ENCODE assay signal across 8 cellular contexts in the genomic region with DNA sequence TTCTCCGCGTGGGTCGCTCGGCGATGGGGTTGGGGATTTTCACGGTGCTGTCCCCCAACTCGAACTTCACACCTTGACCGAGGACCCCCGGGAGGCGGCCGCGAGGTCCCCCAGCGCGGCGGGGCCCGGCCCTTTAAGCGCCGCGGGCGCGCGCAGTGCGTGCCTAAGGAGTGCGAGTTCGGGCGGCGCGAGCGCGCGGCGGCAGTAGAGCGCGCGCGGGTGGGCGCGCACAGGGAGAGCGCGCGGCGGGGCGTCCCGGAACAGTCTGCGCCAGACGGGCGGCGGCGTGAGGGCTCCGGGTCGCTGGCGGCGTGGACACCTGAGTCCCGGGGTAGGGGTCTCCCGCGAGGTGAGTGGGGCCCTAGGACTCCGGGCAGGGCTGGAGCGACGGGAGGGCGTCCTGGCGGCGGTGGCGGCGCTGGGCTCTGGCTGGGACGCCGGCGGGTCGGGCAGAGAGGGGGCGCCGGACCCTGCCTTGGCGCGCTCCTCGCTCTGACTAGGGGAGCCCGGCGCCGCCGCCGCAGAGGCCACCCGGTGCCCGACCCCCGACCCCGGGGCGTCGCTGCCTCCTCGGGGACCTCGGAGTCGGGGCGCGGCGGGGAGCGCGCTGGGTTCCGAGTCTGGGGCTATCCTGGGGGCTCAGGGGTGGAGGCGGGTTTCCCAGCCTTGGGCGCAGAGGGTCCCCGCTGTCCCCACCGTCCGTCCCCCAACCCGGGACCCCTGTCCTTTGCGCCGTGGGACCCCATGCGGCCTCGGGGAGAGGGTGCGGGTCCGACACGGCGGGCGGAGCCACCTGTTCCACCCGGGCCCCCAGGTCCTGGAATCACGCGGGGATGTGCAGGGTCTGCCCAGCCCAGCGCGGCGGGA. TPM values are rescaled to one million over a fixed set of nuclear protein-coding genes. Genes with fewer than 3 reads are reported as not detected.
DNase-seq lines count a peak whose midpoint lies in the region; ATAC-seq and TF ChIP-seq lines count a peak whose summit lies in the region.

TSS of gene PROSER2 (plus strand) at position 235 of the 867 bp plus-strand sequence. CDS start 28,722 bp downstream, outside the sequence.

- peaks cover 12% of the 10 kb centered on the region for H3K79me2 ChIP-seq in GM23338 (replicated peaks; ENCODE audit: insufficient read depth)

- TF ChIP-seq EP300 in sigmoid colon (IDR thresholded peaks at IDR 0.05) = no peak

- peaks cover 5 to 11% (median 7%) of the 10 kb centered on the region in 10 experiments; a peak in 11 of 20 replicates for H3K4me1 ChIP-seq in BLaER1 treated with 17β-estradiol and CSF1 and Interleukin-3, amounts not matched to agents 10 nM and 100 nM
- H3K4me1 ChIP-seq in GM23338 (ENCODE audit: insufficient read depth) = peaks cover 6% of the 10 kb centered on the region; the same call in 1 of the 2 replicates
- 0 out of 2 replicates have a peak, but pooled peaks cover 3% of the 10 kb centered on the region for H3K4me1 ChIP-seq in Panc1 (ENCODE audit: control insufficient read depth, insufficient read depth, low read length)
- H3K4me1 ChIP-seq in adipocyte (ENCODE audit: control insufficient read depth, insufficient read depth, low read length) = peaks cover 17% of the 10 kb centered on the region
- peaks cover 0 to 3% of the 10 kb centered on the region in 2 donors for H3K4me1 ChIP-seq in right atrium auricular region
- H3K4me1 ChIP-seq in sigmoid colon = peaks cover 0 to 14% (median 11%) of the 10 kb centered on the region in 4 donors

- TF ChIP-seq CTCF in GM23338 (conservative IDR thresholded peaks at IDR 0.05; ENCODE audit: low read depth in 2 of 2) (peak in 1 of 2 experiments; percentile 27; a peak in 1 of 4 replicates), Panc1 (IDR thresholded peaks at IDR 0.05) (0 out of 2 replicates have a peak, but pooled peaks have one; percentile 15), right atrium auricular region (IDR thresholded peaks at IDR 0.05) (peak; percentile 11 to 35), sigmoid colon (IDR thresholded peaks at IDR 0.05) (no peak)

- H3K9me3 ChIP-seq in BLaER1 treated with 17β-estradiol and CSF1 and Interleukin-3, amounts not matched to agents 10 nM and 100 nM (replicated peaks in 1 of 11) = no peaks in the 10 kb centered on the region
- H3K9me3 ChIP-seq in Panc1 (ENCODE audit: control insufficient read depth, insufficient read depth, low read depth, low read length) = no peaks in the 10 kb centered on the region
- H3K9me3 ChIP-seq in adipocyte (ENCODE audit: control insufficient read depth, low read length) = no peaks in the 10 kb centered on the region
- no peaks in the 10 kb centered on the region for H3K9me3 ChIP-seq in right atrium auricular region
- H3K9me3 ChIP-seq in sigmoid colon = no peaks in the 10 kb centered on the region

- H3K4me1 Mint-ChIP-seq in GM23338 = peaks cover 11% of the 10 kb centered on the region

- H3K36me3 Mint-ChIP-seq in GM23338 (ENCODE audit: low read depth) = no peaks in the 10 kb centered on the region; the same call in 2 of the 3 replicates

- ATAC-seq in GM23338 (peak; percentile 90), Panc1 (peak; percentile 90)

- H3K4me3 ChIP-seq in BLaER1 treated with 17β-estradiol and CSF1 and Interleukin-3, amounts not matched to agents 10 nM and 100 nM = peak within 1 kb of the TSS; percentile 79 to 94 (median 88)
- peak within 1 kb of the TSS; percentile 90 for H3K4me3 ChIP-seq in GM23338
- H3K4me3 ChIP-seq in Panc1 (ENCODE audit: low read depth in 2 of 2, low read length in 2 of 2) = peak within 1 kb of the TSS; percentile 30 to 56
- peak within 1 kb of the TSS; percentile 85 for H3K4me3 ChIP-seq in adipocyte (ENCODE audit: low read length)
- H3K4me3 ChIP-seq in right atrium auricular region = peak within 1 kb of the TSS; percentile 67 to 90
- H3K4me3 ChIP-seq in sigmoid colon = peak within 1 kb of the TSS; percentile 21 to 59 (median 54)

- peaks cover 6% of the 10 kb centered on the region; the same call in 1 of the 2 replicates for H3F3A ChIP-seq in GM23338 (replicated peaks; ENCODE audit: low read depth)

- CTCF ChIA-PET in Panc1 (lab: Charles Lee) = no interaction called here

- intact Hi-C loops in Panc1 (cut with micrococcal nuclease; ENCODE audit: unreplicated experiment) = no loop called here
- intact Hi-C loops in sigmoid colon (cut with DNase I) = no loop called here

- no peak within 1 kb of the TSS for H3K27ac Mint-ChIP-seq in GM23338

- peaks cover 25 to 46% (median 39%) of the 10 kb centered on the region in 11 experiments for H3K27me3 ChIP-seq in BLaER1 treated with 17β-estradiol and CSF1 and Interleukin-3, amounts not matched to agents 10 nM and 100 nM
- H3K27me3 ChIP-seq in GM23338 (ENCODE audit: insufficient read depth) = peaks cover 15% of the 10 kb centered on the region
- peaks cover 2% of the 10 kb centered on the region; the same call in 1 of the 2 replicates for H3K27me3 ChIP-seq in Panc1 (ENCODE audit: control insufficient read depth, insufficient read depth, low read length)
- H3K27me3 ChIP-seq in adipocyte (replicated peaks; ENCODE audit: control insufficient read depth, insufficient read depth, low read length) = no peaks in the 10 kb centered on the region
- no peaks in the 10 kb centered on the region for H3K27me3 ChIP-seq in right atrium auricular region
- H3K27me3 ChIP-seq in sigmoid colon = peaks cover 6 to 77% (median 28%) of the 10 kb centered on the region in 3 donors

- peak within 1 kb of the TSS; percentile 76 to 89 (median 85) for H3K9ac ChIP-seq in BLaER1 treated with 17β-estradiol and CSF1 and Interleukin-3, amounts not matched to agents 10 nM and 100 nM
- H3K9ac ChIP-seq in adipocyte (ENCODE audit: low read length) = peak within 1 kb of the TSS; percentile 82

- H2AFZ ChIP-seq in GM23338 = peak within 1 kb of the TSS; percentile 99

- H3K36me3 ChIP-seq in BLaER1 treated with 17β-estradiol and CSF1 and Interleukin-3, amounts not matched to agents 10 nM and 100 nM = no peaks in the 10 kb centered on the region
- H3K36me3 ChIP-seq in GM23338 (ENCODE audit: insufficient read depth) (no peaks in the 10 kb centered on the region), Panc1 (ENCODE audit: control insufficient read depth, insufficient read depth, low read length) (peaks cover 4% of the 10 kb centered on the region; the same call in 1 of the 2 replicates), adipocyte (ENCODE audit: control insufficient read depth, insufficient read depth, low read length, severe bottlenecking) (no peaks in the 10 kb centered on the region), right atrium auricular region (no peaks in the 10 kb centered on the region), sigmoid colon (no peaks in the 10 kb centered on the region)

- H3K9me3 Mint-ChIP-seq in GM23338 = no peaks in the 10 kb centered on the region

- H3K4me3 Mint-ChIP-seq in GM23338 = peak within 1 kb of the TSS; percentile 85

- peak within 1 kb of the TSS; percentile 43 to 83 (median 73) for H3K27ac ChIP-seq in BLaER1 treated with 17β-estradiol and CSF1 and Interleukin-3, amounts not matched to agents 10 nM and 100 nM
- H3K27ac ChIP-seq in GM23338 (ENCODE audit: low read depth) = no peak within 1 kb of the TSS
- H3K27ac ChIP-seq in Panc1 (ENCODE audit: low read length) = no peak within 1 kb of the TSS
- peak within 1 kb of the TSS; percentile 39 to 45 for H3K27ac ChIP-seq in right atrium auricular region
- H3K27ac ChIP-seq in sigmoid colon = peak within 1 kb of the TSS in 3 of 4 donors; percentile 22 to 60 (median 38)

- POLR2A ChIA-PET in Panc1 (lab: Charles Lee) = no interaction called here

- BruUV-seq in Panc1 (replicated peaks; lab: Mats Ljungman, UMichigan) = no TSS peak

- WGBS in sigmoid colon, 2 donors = 1% methylated on average over 114 of the region's 114 CpGs

- H3K27me3 Mint-ChIP-seq in GM23338 (ENCODE audit: insufficient read depth, low read depth, poor library complexity) = peaks cover 8% of the 10 kb centered on the region

- TF ChIP-seq POLR2A in sigmoid colon (IDR thresholded peaks at IDR 0.05) = no peak

- H3K4me2 ChIP-seq in BLaER1 treated with 17β-estradiol and CSF1 and Interleukin-3, amounts not matched to agents 10 nM and 100 nM = peak within 1 kb of the TSS; percentile 78 to 99 (median 92)
- H3K4me2 ChIP-seq in GM23338 = peak within 1 kb of the TSS; percentile 96

- no peaks in the 10 kb centered on the region for H3K9me2 ChIP-seq in GM23338 (ENCODE audit: insufficient read depth)

- in situ Hi-C loops in Panc1 (cut with HindIII; ENCODE audit: low pct_unique_long_range_greater_than_20kb, low sequenced_read_pairs) = no loop called here

- peaks cover 0 to 12% (median 0%) of the 10 kb centered on the region in 11 experiments; a peak in 3 of 22 replicates for H4K20me1 ChIP-seq in BLaER1 treated with 17β-estradiol and CSF1 and Interleukin-3, amounts not matched to agents 10 nM and 100 nM
- no peaks in the 10 kb centered on the region; the same call in 1 of the 2 replicates for H4K20me1 ChIP-seq in GM23338 (replicated peaks; ENCODE audit: insufficient read depth)

- DNase-seq in GM23338 (ENCODE audit: low spot score) (peak; percentile 67), Panc1 (ENCODE audit: low read depth, low spot score) (no peak), adipocyte (ENCODE audit: low read depth) (peak; percentile 83), right atrium auricular region (ENCODE audit: low spot score) (no peak), sigmoid colon (no peak), SHP77 treated with DMSO at 0.1 percent for 48 hours (lab: John Stamatoyannopoulos, UW) (no peak), pons (ENCODE audit: low spot score) (no peak)

TF ChIP-seq in GM23338, 12 proteins besides CTCF, POLR2A, EP300 and RAD21 (continues in another document):
- TF ChIP-seq EZH2 (IDR thresholded peaks at IDR 0.05; ENCODE audit: low read depth, unreplicated experiment) = no peak
- TF ChIP-seq ZNF114 (CRISPR knock-in tag; IDR thresholded peaks at IDR 0.05) = no peak
- TF ChIP-seq EZH2phosphoT487 (IDR thresholded peaks at IDR 0.05; ENCODE audit: unreplicated experiment) = no peak
- peak; percentile 62 for TF ChIP-seq POLR2AphosphoS5 (IDR thresholded peaks at IDR 0.05; ENCODE audit: low read depth)
- TF ChIP-seq, protein P1, sequence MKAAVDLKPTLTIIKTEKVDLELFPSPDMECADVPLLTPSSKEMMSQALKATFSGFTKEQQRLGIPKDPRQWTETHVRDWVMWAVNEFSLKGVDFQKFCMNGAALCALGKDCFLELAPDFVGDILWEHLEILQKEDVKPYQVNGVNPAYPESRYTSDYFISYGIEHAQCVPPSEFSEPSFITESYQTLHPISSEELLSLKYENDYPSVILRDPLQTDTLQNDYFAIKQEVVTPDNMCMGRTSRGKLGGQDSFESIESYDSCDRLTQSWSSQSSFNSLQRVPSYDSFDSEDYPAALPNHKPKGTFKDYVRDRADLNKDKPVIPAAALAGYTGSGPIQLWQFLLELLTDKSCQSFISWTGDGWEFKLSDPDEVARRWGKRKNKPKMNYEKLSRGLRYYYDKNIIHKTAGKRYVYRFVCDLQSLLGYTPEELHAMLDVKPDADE (IDR thresholded peaks at IDR 0.05) = no peak
- TF ChIP-seq ZNF331 (CRISPR knock-in tag; IDR thresholded peaks at IDR 0.05; ENCODE audit: low read depth) = no peak

RNA-seq across cellular contexts. Expression of gene PROSER2, which starts in this region (rescaled TPM):
- total RNA-seq in GM23338 (2014; rRNA removed; shearing (Covaris generic)) = 5.6 and 10.8 TPM in 2 replicates
- 3.7 and 4.2 TPM in 2 replicates for polyA plus RNA-seq in GM23338 (2016; fragmentation: Nextera tagmentation; extraction: Ambion mirVana)
- 4.1 TPM for total RNA-seq in Panc1 (2021; ENCODE audit: unreplicated experiment)
- 2.5 TPM for polyA plus RNA-seq in Panc1 (2012; ENCODE audit: insufficient read length)
- 1 to 10 TPM; 1.3 to 3.1 TPM for total RNA-seq in right atrium auricular region
- 1 to 10 TPM in 3 of 4 donors, under 1 TPM in 1; 0.71 to 2.5 (median 1.6) TPM for total RNA-seq in sigmoid colon
- polyA plus RNA-seq in sigmoid colon = 1 to 10 TPM in 2 of 3 donors, under 1 TPM in 1; 0.60 to 2.8 (median 2.3) TPM

Comparison
In these comparisons a context has a peak if more than half of its experiments do, and no peak if none do; other contexts are left out.
1. H3K27ac ChIP-seq: peak in BLaER1 treated with 17β-estradiol and CSF1 and Interleukin-3, amounts not matched to agents 10 nM and 100 nM (11 of 11), right atrium auricular region (2 of 2) and sigmoid colon (3 of 4); none in GM23338 (single experiment) and Panc1 (single experiment).
2. DNase-seq: peak in GM23338 (single experiment) and adipocyte (single experiment); none in Panc1 (single experiment), right atrium auricular region (single experiment), sigmoid colon (single experiment), SHP77 treated with DMSO at 0.1 percent for 48 hours (single experiment) and pons (single experiment).
3. CTCF ChIP-seq: peak in Panc1 (single experiment) and right atrium auricular region (2 of 2); none in sigmoid colon (0 of 4).
4. Peak in every context shown above with its lines, with median percentiles within 50 percentile points of each other: H3K4me3 ChIP-seq.